8 cellular contexts compared by ENCODE assay signal in the genomic region with DNA sequence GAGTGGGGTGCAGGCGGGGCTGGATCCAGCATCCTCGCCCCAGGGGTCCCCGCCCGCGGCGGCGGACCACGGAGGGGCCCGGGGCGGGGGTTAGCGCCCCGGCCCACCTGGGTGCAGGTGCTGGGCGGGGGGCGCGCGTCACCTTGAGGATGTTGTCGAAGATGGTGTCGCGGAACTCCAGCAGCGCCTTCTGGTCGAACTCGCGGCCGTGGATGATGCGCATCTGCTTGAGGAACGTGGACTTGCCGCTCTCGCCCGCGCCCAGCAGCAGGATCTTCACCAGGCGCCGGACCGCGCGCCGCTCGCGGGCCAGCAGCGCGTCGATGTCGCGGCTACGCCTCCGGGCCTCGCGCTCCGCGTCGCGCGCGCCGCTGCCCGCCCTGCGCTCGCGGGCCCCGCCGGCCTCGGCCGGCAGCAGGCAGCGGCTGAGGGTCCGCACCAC.
DNase-seq lines count a peak whose midpoint lies in the region; ATAC-seq and TF ChIP-seq lines count a peak whose summit lies in the region.

No MANE protein-coding gene starts in this region.

- peak; percentile 21 for ATAC-seq in HG03045 (IDR thresholded peaks at IDR 0.05; ENCODE audit: unreplicated experiment)

- peaks cover 7% of the 10 kb centered on the region for H3K4me1 ChIP-seq in effector memory CD4-positive, alpha-beta T cell (ENCODE audit: control insufficient read depth, insufficient read depth, low read length, poor library complexity, severe bottlenecking)
- H3K4me1 ChIP-seq in tibial artery = peaks cover 0 to 31% (median 18%) of the 10 kb centered on the region in 4 donors

- no peak for TF ChIP-seq CTCF in GM06990 (IDR thresholded peaks at IDR 0.05; ENCODE audit: insufficient read depth, low read length, poor library complexity, severe bottlenecking)
- TF ChIP-seq CTCF in tibial artery (IDR thresholded peaks at IDR 0.05) = no peak

- H3K27me3 ChIP-seq in GM06990 (replicated peaks; ENCODE audit: control insufficient read depth, insufficient read depth, low read length) = no peaks in the 10 kb centered on the region
- no peaks in the 10 kb centered on the region for H3K27me3 ChIP-seq in effector memory CD4-positive, alpha-beta T cell (replicated peaks; ENCODE audit: control insufficient read depth, insufficient read depth, low read length, poor library complexity, severe bottlenecking)
- H3K27me3 ChIP-seq in tibial artery = no peaks in the 10 kb centered on the region

- no peak overlapping the region for H3K27ac ChIP-seq in effector memory CD4-positive, alpha-beta T cell (ENCODE audit: insufficient read depth, low read length, poor library complexity, severe bottlenecking)
- H3K27ac ChIP-seq in tibial artery = peak overlapping the region; percentile 68 to 71

- intact Hi-C loops in tibial artery (cut with DNase I; ENCODE audit: low total_unique reads) = loop anchor here (5.0 kb wide), 1 partner anchor 81 kb away; no protein-coding TSS in a partner anchor

- no peaks in the 10 kb centered on the region for H3K36me3 ChIP-seq in GM06990 (ENCODE audit: control insufficient read depth, insufficient read depth, low read length)
- no peaks in the 10 kb centered on the region for H3K36me3 ChIP-seq in effector memory CD4-positive, alpha-beta T cell (ENCODE audit: control insufficient read depth, insufficient read depth, low read length)
- H3K36me3 ChIP-seq in tibial artery = no peaks in the 10 kb centered on the region

- peak; percentile 64 for DNase-seq in GM06990 (ENCODE audit: extremely low read depth, insufficient read length)
- peak; percentile 15 for DNase-seq in T-helper 9 cell
- peak in 1 of 3 donors; percentile 2 for DNase-seq in effector memory CD4-positive, alpha-beta T cell
- DNase-seq in midbrain (lab: John Stamatoyannopoulos, UW) = peak; percentile 44
- DNase-seq in tibial artery = peak; percentile 44 to 74
- DNase-seq in Kasumi-1 (lab: John Stamatoyannopoulos, UW) = no peak
- no peak for DNase-seq in medulla oblongata (ENCODE audit: extremely low spot score)

- no peaks in the 10 kb centered on the region for H3K9me3 ChIP-seq in effector memory CD4-positive, alpha-beta T cell (ENCODE audit: control insufficient read depth, low read length)
- no peaks in the 10 kb centered on the region for H3K9me3 ChIP-seq in tibial artery

- H3K4me3 ChIP-seq in GM06990 (replicated peaks; ENCODE audit: low read depth, low read length) (peak overlapping the region; percentile 79), tibial artery (peak overlapping the region; percentile 69 to 75)
- peak overlapping the region; percentile 56 for H3K4me3 ChIP-seq in effector memory CD4-positive, alpha-beta T cell (ENCODE audit: insufficient read depth, low read depth, low read length, poor library complexity, severe bottlenecking)

Comparison
In these comparisons a context has a peak if more than half of its experiments do, and no peak if none do; other contexts are left out.
1. DNase-seq: peak in GM06990 (single experiment), T-helper 9 cell (single experiment), midbrain (single experiment) and tibial artery (2 of 2); none in Kasumi-1 (0 of 2) and medulla oblongata (single experiment).
2. Peak in every context shown above with its lines, with median percentiles within 50 percentile points of each other: H3K4me3 ChIP-seq.